8 cellular contexts compared by ENCODE assay signal in the genomic region with DNA sequence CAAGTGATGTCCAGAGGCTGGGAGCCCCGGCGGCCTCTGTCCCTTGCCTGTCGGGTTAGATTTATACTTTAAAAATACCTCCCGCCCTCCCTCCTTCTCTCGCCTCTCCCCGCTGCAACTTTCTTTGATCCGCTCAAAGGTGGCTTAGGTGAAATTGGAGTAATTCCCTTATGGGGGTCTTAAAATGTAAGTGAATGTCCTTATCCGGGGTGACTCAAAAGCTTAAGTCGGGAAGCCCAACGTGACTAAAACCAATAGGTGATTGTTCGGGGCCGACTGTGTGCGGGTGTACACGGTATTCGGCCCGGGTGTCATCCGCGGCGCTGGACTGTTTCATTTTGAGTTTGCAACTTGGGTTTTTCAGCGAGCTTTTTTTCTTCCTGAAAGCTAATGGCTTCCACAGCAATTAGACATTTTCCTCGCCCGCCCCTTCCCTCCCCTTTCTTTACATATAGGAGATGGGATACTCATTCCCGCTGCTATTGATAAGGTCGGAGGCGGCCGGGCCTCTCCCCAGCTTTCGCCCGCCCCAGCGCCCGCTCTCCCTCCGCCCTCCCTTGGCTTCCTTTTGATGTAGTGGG. TPM values are rescaled to one million over a fixed set of nuclear protein-coding genes. Genes with fewer than 3 reads are reported as not detected.
DNase-seq lines count a peak whose midpoint lies in the region; ATAC-seq and TF ChIP-seq lines count a peak whose summit lies in the region.

No MANE protein-coding gene starts in this region.

- ATAC-seq in HG03439 (IDR thresholded peaks at IDR 0.05; ENCODE audit: unreplicated experiment) (peak; percentile 15), GM18858 (IDR thresholded peaks at IDR 0.05; ENCODE audit: unreplicated experiment) (no peak)
- ATAC-seq in activated naive CD4-positive, alpha-beta T cell treated with anti-CD3 and anti-CD28 coated beads, Interleukin-2, amount 50 U/mL, for 72 hours: peak; percentile 39 to 58
- peak; percentile 10 for ATAC-seq in stimulated activated naive CD8-positive, alpha-beta T cell treated with anti-CD3 and anti-CD28 coated beads, Interleukin-15, Interleukin-2, amounts not matched to agents 100 U/mL and 50 U/mL, for 24 hours

- no peaks in the 10 kb centered on the region for H3K36me3 ChIP-seq in kidney epithelial cell (ENCODE audit: control insufficient read depth, insufficient read depth, low read length)

- DNase-seq in stimulated activated CD4-positive, alpha-beta T cell treated with anti-CD3 and anti-CD28 coated beads, Interleukin-1b, Interleukin-23, amount 100 ng/mL, for 48 hours: peak; percentile 84
- DNase-seq in stimulated activated CD4-positive, alpha-beta T cell treated with anti-CD3 and anti-CD28 coated beads, Interleukin-4, amount 100 ng/mL, for 1 hour: no peak
- DNase-seq in activated naive CD4-positive, alpha-beta T cell treated with anti-CD3 and anti-CD28 coated beads, Interleukin-2, amount 50 U/mL, for 72 hours (ENCODE audit: low spot score in 2 of 2): peak in 1 of 2 donors; percentile 67
- no peak for DNase-seq in kidney epithelial cell (ENCODE audit: low read depth)
- peak; percentile 78 for DNase-seq in stimulated activated naive CD8-positive, alpha-beta T cell treated with anti-CD3 and anti-CD28 coated beads, Interleukin-15, Interleukin-2, amounts not matched to agents 100 U/mL and 50 U/mL, for 24 hours
- no peak for DNase-seq in iPS-NIHi11 (ENCODE audit: low spot score)

- peak overlapping the region; percentile 14 for H3K4me3 ChIP-seq in kidney epithelial cell (ENCODE audit: low read depth, low read length)

- no peak for TF ChIP-seq CTCF in kidney epithelial cell (IDR thresholded peaks at IDR 0.05; ENCODE audit: insufficient read depth, low read length, poor library complexity, severe bottlenecking)

- peaks cover 31 to 32% of the 10 kb centered on the region in 2 donors for H3K36me3 Mint-ChIP-seq in activated naive CD4-positive, alpha-beta T cell treated with anti-CD3 and anti-CD28 coated beads, Interleukin-2, amount 50 U/mL, for 72 hours

- H3K27me3 ChIP-seq in kidney epithelial cell (ENCODE audit: control insufficient read depth, insufficient read depth, low read length): peaks cover 80% of the 10 kb centered on the region

- peak overlapping the region; percentile 95 to 99 for H3K27ac Mint-ChIP-seq in activated naive CD4-positive, alpha-beta T cell treated with anti-CD3 and anti-CD28 coated beads, Interleukin-2, amount 50 U/mL, for 72 hours

- no peaks in the 10 kb centered on the region for H3K9me3 Mint-ChIP-seq in activated naive CD4-positive, alpha-beta T cell treated with anti-CD3 and anti-CD28 coated beads, Interleukin-2, amount 50 U/mL, for 72 hours

RNA-seq across cellular contexts. Expression of a gene that starts 2.0 kb away (rescaled TPM):
- total RNA-seq in activated naive CD4-positive, alpha-beta T cell treated with anti-CD3 and anti-CD28 coated beads, Interleukin-2, amount 50 U/mL, for 72 hours: 100 to 1,000 TPM; 266 to 571 TPM
- total RNA-seq in kidney epithelial cell: 88.3 and 91.0 TPM in 2 replicates

RNA-seq across cellular contexts. Expression of a gene that starts 49.5 kb away (rescaled TPM):
- 10 to 100 TPM in 1 of 2 donors, 1 to 10 TPM in 1; 3.8 to 17.0 TPM for total RNA-seq in activated naive CD4-positive, alpha-beta T cell treated with anti-CD3 and anti-CD28 coated beads, Interleukin-2, amount 50 U/mL, for 72 hours
- 17.3 and 18.3 TPM in 2 replicates for total RNA-seq in kidney epithelial cell

Comparison
In these comparisons a context has a peak if more than half of its experiments do, and no peak if none do; other contexts are left out.
1. DNase-seq: peak in stimulated activated CD4-positive, alpha-beta T cell treated with anti-CD3 and anti-CD28 coated beads, Interleukin-1b, Interleukin-23, amount 100 ng/mL, for 48 hours (single experiment) and stimulated activated naive CD8-positive, alpha-beta T cell treated with anti-CD3 and anti-CD28 coated beads, Interleukin-15, Interleukin-2, amounts not matched to agents 100 U/mL and 50 U/mL, for 24 hours (single experiment); none in stimulated activated CD4-positive, alpha-beta T cell treated with anti-CD3 and anti-CD28 coated beads, Interleukin-4, amount 100 ng/mL, for 1 hour (single experiment), kidney epithelial cell (single experiment) and iPS-NIHi11 (single experiment).